Comparison of ENCODE assay signal across 13 cellular contexts in the genomic region with DNA sequence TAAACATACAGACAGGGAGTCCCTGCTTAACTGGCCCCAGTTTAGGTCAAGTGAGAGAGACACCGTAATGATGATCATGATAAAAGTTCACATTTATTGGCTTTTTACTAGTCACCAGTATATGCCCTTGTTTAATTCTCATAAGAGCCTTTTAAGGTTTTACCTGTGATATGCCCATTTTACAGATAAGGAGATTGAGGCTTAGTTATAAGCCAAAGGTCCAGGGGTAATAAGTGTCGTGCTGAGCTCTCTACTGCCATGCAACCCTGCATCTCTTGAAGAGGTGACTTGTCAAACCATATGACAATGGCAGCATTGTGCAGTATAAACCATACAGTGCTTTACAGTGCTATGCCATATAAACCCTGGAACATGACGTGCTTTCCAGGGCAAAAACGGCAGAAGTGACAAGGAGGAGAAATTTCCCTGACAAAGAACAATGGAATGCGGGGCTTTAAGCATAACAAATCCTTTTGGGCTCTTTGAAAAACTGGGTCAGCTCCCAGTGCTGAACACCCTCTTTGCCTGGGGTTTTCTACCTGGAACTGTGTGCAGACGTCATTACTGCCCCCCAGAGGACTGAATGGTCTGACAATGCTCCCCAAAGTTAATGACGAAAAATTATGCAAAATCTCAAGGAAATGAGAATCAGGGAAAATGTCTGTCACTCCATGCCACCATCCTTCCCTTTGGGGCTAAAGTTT. TPM values are rescaled to one million over a fixed set of nuclear protein-coding genes. Genes with fewer than 3 reads are reported as not detected.
A peak's percentile ranks its signal among the peaks of the same experiment; 100 is the strongest.
DNase-seq lines count a peak whose midpoint lies in the region; ATAC-seq, FAIRE-seq and TF ChIP-seq lines count a peak whose summit lies in the region.
"Had no signal": no experiment of that assay in that cellular context is flagged by ENCODE, and none has a peak within 500 bp of the region (broad histone marks: within the 10 kb centered on the region; RNA-seq: fewer than 3 reads in every experiment).

No MANE protein-coding gene starts in this region.

- DNase-seq in BE2C (no peak), GM13977 (ENCODE audit: low spot score) (no peak), hepatocyte (ENCODE audit: low spot score) (no peak), HTR-8/SVneo (ENCODE audit: insufficient read length, low spot score) (no peak)
- DNase-seq in stimulated activated CD4-positive, alpha-beta T cell treated with anti-CD3 and anti-CD28 coated beads, Interleukin-4, amount 100 ng/mL, for 1 hour, result no peak
- no peak for DNase-seq in naive thymus-derived CD4-positive, alpha-beta T cell
- DNase-seq: activated gamma-delta T cell treated with Interleukin-2 at 50 U/mL for 16 hours; central memory CD4-positive, alpha-beta T cell; NCI-H2081 had no signal

- H3K27ac ChIP-seq in OCI-LY3 (ENCODE audit: low read length), result no peak overlapping the region
- H3K27ac ChIP-seq in hepatocyte, result no peak overlapping the region
- no peak overlapping the region for H3K27ac ChIP-seq in naive thymus-derived CD4-positive, alpha-beta T cell (ENCODE audit: low read depth, low read length)
- H3K27ac ChIP-seq: suprapubic skin had no signal

- peaks cover 0 to 5% (median 0%) of the 10 kb centered on the region in 11 donors for H3K9me3 Mint-ChIP-seq in naive thymus-derived CD4-positive, alpha-beta T cell

- no peaks in the 10 kb centered on the region for H3K4me1 Mint-ChIP-seq in naive thymus-derived CD4-positive, alpha-beta T cell

- H2AFZ ChIP-seq in OCI-LY3 (ENCODE audit: low read depth, low read length), result no peak overlapping the region
- no peak overlapping the region for H2AFZ ChIP-seq in hepatocyte

- no peaks in the 10 kb centered on the region for H3K9me2 ChIP-seq in hepatocyte (replicated peaks; ENCODE audit: insufficient read depth)

- H3K4me1 ChIP-seq in BE2C (no peaks in the 10 kb centered on the region), OCI-LY3 (ENCODE audit: low read length) (no peaks in the 10 kb centered on the region), hepatocyte (ENCODE audit: insufficient read depth) (no peaks in the 10 kb centered on the region)
- no peaks in the 10 kb centered on the region for H3K4me1 ChIP-seq in naive thymus-derived CD4-positive, alpha-beta T cell (ENCODE audit: control insufficient read depth in 2 of 2, insufficient read depth in 2 of 2, low read length in 2 of 2)
- H3K4me1 ChIP-seq: suprapubic skin had no signal

- peaks cover 10 to 38% (median 29%) of the 10 kb centered on the region in 5 donors for H3K27me3 Mint-ChIP-seq in naive thymus-derived CD4-positive, alpha-beta T cell

- H3K36me3 Mint-ChIP-seq in naive thymus-derived CD4-positive, alpha-beta T cell, result no peaks in the 10 kb centered on the region

- H3K4me3 ChIP-seq in BE2C (ENCODE audit: low read depth, low read length), result no peak overlapping the region
- no peak overlapping the region for H3K4me3 ChIP-seq in OCI-LY3 (ENCODE audit: low read length)
- no peak overlapping the region for H3K4me3 ChIP-seq in hepatocyte
- H3K4me3 ChIP-seq in naive thymus-derived CD4-positive, alpha-beta T cell (ENCODE audit: low read length), result no peak overlapping the region
- H3K4me3 ChIP-seq: suprapubic skin had no signal

- TF ChIP-seq CTCF in BE2C (IDR thresholded peaks at IDR 0.05; ENCODE audit: low read depth, low read length), result peak; percentile 25
- peak; percentile 30 for TF ChIP-seq CTCF in GM13977 (IDR thresholded peaks at IDR 0.05; ENCODE audit: extremely low read depth, insufficient read depth, missing control alignments)
- peak; percentile 32 for TF ChIP-seq CTCF in OCI-LY3 (IDR thresholded peaks at IDR 0.05; ENCODE audit: low read depth, low read length)
- TF ChIP-seq CTCF in hepatocyte (IDR thresholded peaks at IDR 0.05; ENCODE audit: poor library complexity), result peak; percentile 11

- no peak overlapping the region for H3K4me3 Mint-ChIP-seq in naive thymus-derived CD4-positive, alpha-beta T cell

- H3K9ac ChIP-seq in OCI-LY3 (ENCODE audit: low read length), result no peak overlapping the region

- CTCF ChIA-PET in naive thymus-derived CD4-positive, alpha-beta T cell (lab: Charles Lee), result no interaction called here

- H3K9me3 ChIP-seq in BE2C, result no peaks in the 10 kb centered on the region
- no peaks in the 10 kb centered on the region for H3K9me3 ChIP-seq in OCI-LY3 (ENCODE audit: insufficient read depth, low read length)
- H3K9me3 ChIP-seq in hepatocyte (ENCODE audit: low read depth), result no peaks in the 10 kb centered on the region
- H3K9me3 ChIP-seq in naive thymus-derived CD4-positive, alpha-beta T cell (ENCODE audit: control insufficient read depth in 2 of 3, low read length in 3 of 3), result no peaks in the 10 kb centered on the region
- H3K9me3 ChIP-seq: suprapubic skin had no signal

- no peaks in the 10 kb centered on the region for H3K79me2 ChIP-seq in OCI-LY3 (ENCODE audit: low read length)
- no peaks in the 10 kb centered on the region for H3K79me2 ChIP-seq in hepatocyte

- H3K4me2 ChIP-seq in OCI-LY3 (ENCODE audit: low read length) (no peak overlapping the region), hepatocyte (no peak overlapping the region)

- no peak for ATAC-seq in HG03565 (IDR thresholded peaks at IDR 0.05; ENCODE audit: unreplicated experiment)
- no peak for ATAC-seq in naive thymus-derived CD4-positive, alpha-beta T cell
- ATAC-seq: activated CD4-positive, CD25-positive, alpha-beta regulatory T cell treated with anti-CD3 and anti-CD28 coated beads, Interleukin-2, amount 50 U/mL, for 24 hours had no signal

- no peak overlapping the region for H3K27ac Mint-ChIP-seq in naive thymus-derived CD4-positive, alpha-beta T cell

- in situ Hi-C loops in GM13977 (cut with MboI; ENCODE audit: low pct_unique_long_range_greater_than_20kb, low sequenced_read_pairs, unreplicated experiment), result loop anchor here (25.0 kb wide), 1 partner anchor 542 kb away; no protein-coding TSS in a partner anchor

- H3K27me3 ChIP-seq in BE2C, result peaks cover 10% of the 10 kb centered on the region
- peaks cover 7% of the 10 kb centered on the region; the same call in 1 of the 2 replicates for H3K27me3 ChIP-seq in OCI-LY3 (ENCODE audit: low read depth, low read length)
- H3K27me3 ChIP-seq in hepatocyte, result peaks cover 41% of the 10 kb centered on the region
- H3K27me3 ChIP-seq in naive thymus-derived CD4-positive, alpha-beta T cell (ENCODE audit: control insufficient read depth in 2 of 2, insufficient read depth in 2 of 2, low read length in 2 of 2), result no peaks in the 10 kb centered on the region

- WGBS in hepatocyte (ENCODE audit: low lambda C conversion rate, missing lambda C conversion rate), result 31% methylated on average over 7 of the region's 7 CpGs

- POLR2A ChIA-PET in naive thymus-derived CD4-positive, alpha-beta T cell (lab: Charles Lee), result no interaction called here

- intact Hi-C loops in naive thymus-derived CD4-positive, alpha-beta T cell (cut with micrococcal nuclease), result no loop called here

- H3K36me3 ChIP-seq in BE2C, result no peaks in the 10 kb centered on the region
- H3K36me3 ChIP-seq in OCI-LY3 (replicated peaks; ENCODE audit: low read depth, low read length), result no peaks in the 10 kb centered on the region
- no peaks in the 10 kb centered on the region for H3K36me3 ChIP-seq in hepatocyte (replicated peaks; ENCODE audit: insufficient read depth, low read depth)
- no peaks in the 10 kb centered on the region for H3K36me3 ChIP-seq in naive thymus-derived CD4-positive, alpha-beta T cell (ENCODE audit: control insufficient read depth in 2 of 3, insufficient read depth in 3 of 3, low read length in 3 of 3)
- H3K36me3 ChIP-seq: suprapubic skin had no signal

- FAIRE-seq in HTR-8/SVneo (lab: Jason Lieb, UNC), result no peak

- H4K20me1 ChIP-seq in OCI-LY3 (ENCODE audit: insufficient read depth, low read length) (no peaks in the 10 kb centered on the region), hepatocyte (ENCODE audit: insufficient read depth, poor library complexity, severe bottlenecking) (no peaks in the 10 kb centered on the region)

RNA-seq across cellular contexts. Expression of a gene that starts 59.7 kb away (rescaled TPM):
- polyA plus RNA-seq in BE2C (2012; ENCODE audit: insufficient read depth, insufficient read length, low read depth), result 24.7 TPM
- 16.3 and 17.0 TPM in 2 replicates for total RNA-seq in hepatocyte
- 19.3 and 26.5 TPM in 2 replicates for polyA plus RNA-seq in hepatocyte
- 10 to 100 TPM in 2 of 5 experiments, 1 to 10 TPM in 2, under 1 TPM in 1; 0.41 to 22.9 (median 7.8) TPM for total RNA-seq in naive thymus-derived CD4-positive, alpha-beta T cell
- 1 to 10 TPM; 3.9 to 7.2 TPM for polyA plus RNA-seq in naive thymus-derived CD4-positive, alpha-beta T cell
